ENCODE assay signal across 8 cellular contexts in the genomic region with DNA sequence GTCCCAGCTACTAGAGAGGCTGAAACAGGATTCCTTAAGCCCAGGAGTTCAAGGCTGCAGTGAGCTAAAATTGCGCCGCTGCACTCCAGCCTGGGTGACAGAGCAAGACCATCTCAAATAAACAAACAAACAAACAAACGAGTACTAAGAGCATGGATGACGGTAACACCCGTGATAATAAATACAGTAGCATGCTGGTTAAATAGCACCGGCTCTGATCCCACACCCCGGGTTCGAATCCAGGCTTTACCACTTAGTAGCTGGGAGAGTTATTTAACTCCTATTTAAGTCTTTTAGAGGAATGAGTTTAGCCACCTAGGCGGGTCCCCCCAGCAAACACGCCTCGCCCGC. TPM values are rescaled to one million over a fixed set of nuclear protein-coding genes. Genes with fewer than 3 reads are reported as not detected.
DNase-seq lines count a peak whose midpoint lies in the region; ATAC-seq, FAIRE-seq and TF ChIP-seq lines count a peak whose summit lies in the region.

No MANE protein-coding gene starts in this region.

- H3K79me2 ChIP-seq in ACC112 (ENCODE audit: control insufficient read depth, insufficient read depth, low read length, unreplicated experiment), result peaks cover 26% of the 10 kb centered on the region

- H3K27ac ChIP-seq in ACC112 (ENCODE audit: low read depth, low read length) (no peak overlapping the region), HL-60 (replicated peaks) (peak overlapping the region; percentile 84), muscle layer of colon (ENCODE audit: low read depth, low read length) (peak overlapping the region; percentile 64)

- H3K36me3 ChIP-seq in ACC112 (ENCODE audit: insufficient read depth, low read length) (peaks cover 4% of the 10 kb centered on the region; the same call in 1 of the 2 replicates), bronchial epithelial cell (ENCODE audit: control insufficient read depth, insufficient read depth, low read length) (peaks cover 9% of the 10 kb centered on the region), muscle layer of colon (ENCODE audit: insufficient read depth, low read length) (peaks cover 9% of the 10 kb centered on the region)

- H3K4me3 ChIP-seq in ACC112 (ENCODE audit: low read depth, low read length), result peak overlapping the region; percentile 94
- H3K4me3 ChIP-seq in HL-60 (replicated peaks; ENCODE audit: insufficient read depth, low read length), result peak overlapping the region; percentile 70
- peak overlapping the region; percentile 84 for H3K4me3 ChIP-seq in bronchial epithelial cell (ENCODE audit: low read depth, low read length)
- peak overlapping the region; percentile 99 to 100 for H3K4me3 ChIP-seq in muscle layer of colon (ENCODE audit: low read depth in 1 of 2, low read length in 2 of 2)

- H3K9me3 ChIP-seq in muscle layer of colon (ENCODE audit: low read length), result no peaks in the 10 kb centered on the region

- TF ChIP-seq CTCF in HL-60 (IDR thresholded peaks at IDR 0.05; ENCODE audit: insufficient read depth, low read length) (no peak), bronchial epithelial cell (IDR thresholded peaks at IDR 0.05; ENCODE audit: insufficient read depth, low read length, severe bottlenecking) (no peak), D721Med (IDR thresholded peaks at IDR 0.05; ENCODE audit: insufficient read depth, missing control alignments) (no peak)

- peak overlapping the region; percentile 70 for H2AFZ ChIP-seq in ACC112 (ENCODE audit: low read length, unreplicated experiment)

- FAIRE-seq in bronchial epithelial cell (lab: Jason Lieb, UNC) (no peak), D721Med (lab: Jason Lieb, UNC) (no peak)

- no peak for DNase-seq in HL-60 (ENCODE audit: low read depth in 1 of 2, low spot score in 1 of 2)
- DNase-seq in bronchial epithelial cell (ENCODE audit: low read depth), result no peak
- no peak for DNase-seq in stimulated activated CD4-positive, alpha-beta T cell treated with anti-CD3 and anti-CD28 coated beads, Interleukin-15, amount 100 ng/mL, for 24 hours
- no peak for DNase-seq in D721Med (ENCODE audit: insufficient read length, low spot score)
- DNase-seq in COR-L47 (lab: John Stamatoyannopoulos, UW), result no peak

- H3K4me1 ChIP-seq in ACC112 (ENCODE audit: control insufficient read depth, insufficient read depth, low read length, unreplicated experiment) (peaks cover 18% of the 10 kb centered on the region), muscle layer of colon (ENCODE audit: insufficient read depth, low read length) (peaks cover 14% of the 10 kb centered on the region)

- H3K27me3 ChIP-seq in ACC112 (ENCODE audit: insufficient read depth, low read length) (peaks cover 6% of the 10 kb centered on the region), HL-60 (ENCODE audit: insufficient read depth, poor library complexity, severe bottlenecking) (peaks cover 3% of the 10 kb centered on the region), bronchial epithelial cell (ENCODE audit: control insufficient read depth, insufficient read depth, low read length) (no peaks in the 10 kb centered on the region), muscle layer of colon (ENCODE audit: control insufficient read depth in 1 of 2, insufficient read depth in 2 of 2, low read length in 2 of 2) (no peaks in the 10 kb centered on the region)

- peak overlapping the region; percentile 95 for H3K9ac ChIP-seq in muscle layer of colon (ENCODE audit: low read length)

- no peak for ATAC-seq in HG02623 (IDR thresholded peaks at IDR 0.05; ENCODE audit: unreplicated experiment)

RNA-seq across cellular contexts. Expression of gene METTL22, which starts 0.3 kb away (rescaled TPM):
- 14.5 and 21.0 TPM in 2 replicates for total RNA-seq in bronchial epithelial cell

RNA-seq across cellular contexts. Expression of gene TMEM114, which starts 30.9 kb away (rescaled TPM):
- total RNA-seq in bronchial epithelial cell, result not detected in 2 replicates

RNA-seq across cellular contexts. Expression of gene ABAT, which starts 53.2 kb away (rescaled TPM):
- 1.4 and 2.6 TPM in 2 replicates for total RNA-seq in bronchial epithelial cell
